In the genomic region with DNA sequence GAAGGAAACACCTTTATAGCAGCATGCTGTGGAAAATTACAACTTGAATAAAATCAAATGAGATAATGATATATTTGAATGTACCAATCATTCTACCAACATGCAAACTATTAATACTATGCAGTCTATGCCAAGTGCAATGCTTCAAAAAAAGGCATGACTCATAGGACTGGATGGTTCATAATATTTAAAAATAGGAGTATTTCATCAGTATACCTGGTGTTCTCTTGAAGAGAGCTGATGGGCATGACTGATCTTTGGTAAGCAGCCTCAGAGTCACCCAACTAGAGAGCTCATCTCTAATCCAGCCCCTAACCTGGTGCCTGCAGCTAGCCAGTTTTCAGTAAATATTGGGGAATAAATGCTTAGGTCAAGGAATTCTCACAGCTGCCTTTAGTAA, we compare ENCODE assay signal across 22 cellular contexts.
DNase-seq lines count a peak whose midpoint lies in the region; ATAC-seq and TF ChIP-seq lines count a peak whose summit lies in the region.
"Had no signal": no experiment of that assay in that cellular context is flagged by ENCODE, and none has a peak within 500 bp of the region (broad histone marks: within the 10 kb centered on the region; RNA-seq: fewer than 3 reads in every experiment).

No MANE protein-coding gene starts in this region.

- H3K9me3 Mint-ChIP-seq in naive thymus-derived CD4-positive, alpha-beta T cell: peaks cover 0 to 8% (median 0%) of the 10 kb centered on the region in 11 donors
- H3K9me3 Mint-ChIP-seq: CD4-positive, alpha-beta T cell had no signal

- H3K4me1 Mint-ChIP-seq in naive thymus-derived CD4-positive, alpha-beta T cell: no peaks in the 10 kb centered on the region

- DNase-seq in left ventricle myocardium superior: no peak
- no peak for DNase-seq in right cardiac atrium
- DNase-seq in mammary epithelial cell: peak; percentile 2
- peak; percentile 16 for DNase-seq in putamen (ENCODE audit: low spot score)
- DNase-seq in naive thymus-derived CD4-positive, alpha-beta T cell: no peak
- DNase-seq: CD4-positive, alpha-beta T cell; COR-L47; DMS 273 treated with DMSO at 0.1 percent for 48 hours; DND-41; Karpas-422; NCI-H1092; NCI-H1436; NCI-H1930; NCI-H2227 treated with DMSO at 0.1 percent for 48 hours; NCI-H510A; OCI-M1; SHP77 treated with DMSO at 0.1 percent for 48 hours had no signal

- no peaks in the 10 kb centered on the region for H3K9me3 ChIP-seq in right cardiac atrium (ENCODE audit: control insufficient read depth, low read length)
- no peaks in the 10 kb centered on the region for H3K9me3 ChIP-seq in mammary epithelial cell (replicated peaks; ENCODE audit: insufficient read depth, low read length)
- H3K9me3 ChIP-seq in naive thymus-derived CD4-positive, alpha-beta T cell (ENCODE audit: control insufficient read depth in 2 of 3, low read length in 3 of 3): no peaks in the 10 kb centered on the region
- H3K9me3 ChIP-seq: BLaER1 had no signal

- H3K4me3 Mint-ChIP-seq in naive thymus-derived CD4-positive, alpha-beta T cell: no peak overlapping the region
- H3K4me3 Mint-ChIP-seq: CD4-positive, alpha-beta T cell had no signal

- no TSS peak for BruUV-seq in mammary epithelial cell (replicated peaks; lab: Mats Ljungman, UMichigan)

- H3K79me2 ChIP-seq in mammary epithelial cell (ENCODE audit: insufficient read depth, low read length): no peaks in the 10 kb centered on the region

- H3K27ac ChIP-seq in right cardiac atrium (ENCODE audit: low read length) (no peak overlapping the region), mammary epithelial cell (ENCODE audit: insufficient read depth, low read depth, low read length) (no peak overlapping the region)
- H3K27ac ChIP-seq in naive thymus-derived CD4-positive, alpha-beta T cell (ENCODE audit: low read depth, low read length): no peak overlapping the region
- H3K27ac ChIP-seq: BLaER1, SK-N-MC had no signal

- POLR2A ChIA-PET in naive thymus-derived CD4-positive, alpha-beta T cell (lab: Charles Lee): no interaction called here

- H3K4me3 ChIP-seq in right cardiac atrium (ENCODE audit: low read length): no peak overlapping the region
- H3K4me3 ChIP-seq in mammary epithelial cell (replicated peaks in 1 of 3; ENCODE audit: insufficient read depth in 1 of 3, low read depth in 2 of 3, low read length in 3 of 3): no peak overlapping the region
- H3K4me3 ChIP-seq in naive thymus-derived CD4-positive, alpha-beta T cell (ENCODE audit: low read length): no peak overlapping the region
- H3K4me3 ChIP-seq: BLaER1, GM12878, SK-N-MC had no signal

- CTCF ChIA-PET in mammary epithelial cell (lab: Charles Lee; ENCODE audit: low non-redundant PET): no interaction called here
- CTCF ChIA-PET in naive thymus-derived CD4-positive, alpha-beta T cell (lab: Charles Lee): no interaction called here

- H3K27ac Mint-ChIP-seq in naive thymus-derived CD4-positive, alpha-beta T cell: no peak overlapping the region
- H3K27ac Mint-ChIP-seq: CD4-positive, alpha-beta T cell had no signal

- no peak overlapping the region for H2AFZ ChIP-seq in mammary epithelial cell (ENCODE audit: low read depth, low read length)

- H3K36me3 ChIP-seq in mammary epithelial cell (ENCODE audit: insufficient read depth, low read length): no peaks in the 10 kb centered on the region
- H3K36me3 ChIP-seq in naive thymus-derived CD4-positive, alpha-beta T cell (ENCODE audit: control insufficient read depth in 2 of 3, insufficient read depth in 3 of 3, low read length in 3 of 3): no peaks in the 10 kb centered on the region
- H3K36me3 ChIP-seq: BLaER1 had no signal

- in situ Hi-C loops in mammary epithelial cell (cut with MboI; ENCODE audit: low sequenced_read_pairs in 2 of 2): no loop called here

- H3K9ac ChIP-seq in mammary epithelial cell (ENCODE audit: insufficient read depth, low read length): no peak overlapping the region
- H3K9ac ChIP-seq: BLaER1 had no signal

- H3K36me3 Mint-ChIP-seq in naive thymus-derived CD4-positive, alpha-beta T cell: no peaks in the 10 kb centered on the region

- no peaks in the 10 kb centered on the region for H4K20me1 ChIP-seq in mammary epithelial cell (ENCODE audit: insufficient read depth, low read length)
- H4K20me1 ChIP-seq: BLaER1 had no signal

- TF ChIP-seq CTCF in mammary epithelial cell (conservative IDR thresholded peaks at IDR 0.05 in 1 of 2, IDR thresholded peaks at IDR 0.05 in 1 of 2; ENCODE audit: extremely low read depth in 1 of 2, insufficient read depth in 1 of 2, low read depth in 1 of 2, low read length in 2 of 2): no peak

- ATAC-seq in left ventricle myocardium superior (peak; percentile 59), right cardiac atrium (no peak), HG02885 (IDR thresholded peaks at IDR 0.05; ENCODE audit: poor library complexity, unreplicated experiment) (no peak), HG02973 (IDR thresholded peaks at IDR 0.05; ENCODE audit: unreplicated experiment) (no peak)
- ATAC-seq in naive thymus-derived CD4-positive, alpha-beta T cell: no peak
- ATAC-seq: GM12878 had no signal

- no peak overlapping the region for H3K4me2 ChIP-seq in mammary epithelial cell (ENCODE audit: insufficient read depth, low read depth, low read length)
- H3K4me2 ChIP-seq: BLaER1 had no signal

- dilution Hi-C loops in mammary epithelial cell (cut with HindIII; ENCODE audit: low sequenced_read_pairs): no loop called here

- intact Hi-C loops in left ventricle myocardium superior (cut with micrococcal nuclease): no loop called here
- intact Hi-C loops in right cardiac atrium (cut with DNase I): no loop called here
- intact Hi-C loops in mammary epithelial cell (cut with micrococcal nuclease): no loop called here
- intact Hi-C loops in naive thymus-derived CD4-positive, alpha-beta T cell (cut with micrococcal nuclease): no loop called here

- H3K27me3 Mint-ChIP-seq in naive thymus-derived CD4-positive, alpha-beta T cell: peaks cover 0 to 4% (median 0%) of the 10 kb centered on the region in 5 donors
- H3K27me3 Mint-ChIP-seq: CD4-positive, alpha-beta T cell had no signal

- H3K27me3 ChIP-seq in right cardiac atrium (ENCODE audit: control insufficient read depth, insufficient read depth) (no peaks in the 10 kb centered on the region), mammary epithelial cell (ENCODE audit: insufficient read depth, low read length) (no peaks in the 10 kb centered on the region)
- H3K27me3 ChIP-seq in naive thymus-derived CD4-positive, alpha-beta T cell (ENCODE audit: control insufficient read depth in 2 of 2, insufficient read depth in 2 of 2, low read length in 2 of 2): no peaks in the 10 kb centered on the region
- H3K27me3 ChIP-seq: BLaER1 had no signal

- no peaks in the 10 kb centered on the region for H3K4me1 ChIP-seq in right cardiac atrium (ENCODE audit: control insufficient read depth, insufficient read depth, low read length)
- no peaks in the 10 kb centered on the region for H3K4me1 ChIP-seq in mammary epithelial cell (ENCODE audit: insufficient read depth, low read length)
- no peaks in the 10 kb centered on the region for H3K4me1 ChIP-seq in naive thymus-derived CD4-positive, alpha-beta T cell (ENCODE audit: control insufficient read depth in 2 of 2, insufficient read depth in 2 of 2, low read length in 2 of 2)

Comparison
In these comparisons a context has a peak if more than half of its experiments do, and no peak if none do; other contexts are left out.
1. DNase-seq: peak in mammary epithelial cell (single experiment) and putamen (single experiment); none in left ventricle myocardium superior (single experiment), right cardiac atrium (0 of 3) and naive thymus-derived CD4-positive, alpha-beta T cell (0 of 9).